Comparison of ENCODE assay signal across 8 cellular contexts in genomic region chr22:29457730-29458129, GRCh38. TPM values are rescaled to one million over a fixed set of nuclear protein-coding genes. Genes with fewer than 3 reads are reported as not detected.
A peak's percentile ranks its signal among the peaks of the same experiment; 100 is the strongest.
DNase-seq lines count a peak whose midpoint lies in the region; ATAC-seq and TF ChIP-seq lines count a peak whose summit lies in the region.

No MANE protein-coding gene starts in this region.

- H3K36me3 ChIP-seq in esophagus squamous epithelium = no peaks in the 10 kb centered on the region

- no peak overlapping the region for H3K4me3 Mint-ChIP-seq in activated CD8-positive, alpha-beta memory T cell treated with anti-CD3 and anti-CD28 coated beads, Interleukin-2, amount 10 ng/mL, durations not matched to agents 7 days and 5 days
- H3K4me3 Mint-ChIP-seq in activated CD8-positive, alpha-beta T cell treated with anti-CD3 and anti-CD28 coated beads for 36 hours = no peak overlapping the region

- H3K9me3 ChIP-seq in esophagus squamous epithelium = no peaks in the 10 kb centered on the region

- ATAC-seq in activated CD8-positive, alpha-beta memory T cell treated with anti-CD3 and anti-CD28 coated beads, Interleukin-2, amount 10 ng/mL, durations not matched to agents 7 days and 5 days = peak; percentile 60
- ATAC-seq in activated CD8-positive, alpha-beta T cell treated with anti-CD3 and anti-CD28 coated beads for 36 hours = peak; percentile 77
- no peak for ATAC-seq in HG03457 (IDR thresholded peaks at IDR 0.05; ENCODE audit: unreplicated experiment)

- no peak for DNase-seq in activated CD8-positive, alpha-beta memory T cell treated with anti-CD3 and anti-CD28 coated beads, Interleukin-2, amount 10 ng/mL, durations not matched to agents 7 days and 5 days
- DNase-seq in activated CD8-positive, alpha-beta memory T cell treated with anti-CD3 and anti-CD28 coated beads, Interleukin-2, amount 50 U/mL, for 4 hours = no peak
- DNase-seq in M059J (ENCODE audit: low read depth) = peak; percentile 58
- peak; percentile 40 for DNase-seq in activated CD8-positive, alpha-beta T cell treated with anti-CD3 and anti-CD28 coated beads for 36 hours
- DNase-seq in left kidney (ENCODE audit: low read depth, low spot score) = peak; percentile 75
- no peak for DNase-seq in esophagus squamous epithelium (lab: John Stamatoyannopoulos, UW)
- no peak for DNase-seq in dedifferentiated amniotic fluid mesenchymal stem cell (ENCODE audit: extremely low spot score)

- CTCF ChIA-PET in activated CD8-positive, alpha-beta memory T cell treated with anti-CD3 and anti-CD28 coated beads, Interleukin-2, amount 10 ng/mL, durations not matched to agents 7 days and 5 days (lab: Charles Lee) = interaction anchor here (1.2 kb wide), 1 partner anchor 13 kb away, joined by 4 read pairs; no protein-coding TSS in a partner anchor
- CTCF ChIA-PET in activated CD8-positive, alpha-beta T cell treated with anti-CD3 and anti-CD28 coated beads for 36 hours (lab: Charles Lee) = no interaction called here

- no peaks in the 10 kb centered on the region for H3K27me3 Mint-ChIP-seq in activated CD8-positive, alpha-beta memory T cell treated with anti-CD3 and anti-CD28 coated beads, Interleukin-2, amount 10 ng/mL, durations not matched to agents 7 days and 5 days
- H3K27me3 Mint-ChIP-seq in activated CD8-positive, alpha-beta T cell treated with anti-CD3 and anti-CD28 coated beads for 36 hours = no peaks in the 10 kb centered on the region

- no peaks in the 10 kb centered on the region for H3K27me3 ChIP-seq in esophagus squamous epithelium

- POLR2A ChIA-PET in activated CD8-positive, alpha-beta T cell treated with anti-CD3 and anti-CD28 coated beads for 36 hours (lab: Charles Lee) = no interaction called here

- 50 to 89% methylated on average over 1 to 2 of the region's 4 CpGs for WGBS in esophagus squamous epithelium, 2 donors

- no peaks in the 10 kb centered on the region for H3K4me1 Mint-ChIP-seq in activated CD8-positive, alpha-beta memory T cell treated with anti-CD3 and anti-CD28 coated beads, Interleukin-2, amount 10 ng/mL, durations not matched to agents 7 days and 5 days
- no peaks in the 10 kb centered on the region for H3K4me1 Mint-ChIP-seq in activated CD8-positive, alpha-beta T cell treated with anti-CD3 and anti-CD28 coated beads for 36 hours (ENCODE audit: low read depth)

- TF ChIP-seq CTCF in activated CD8-positive, alpha-beta T cell treated with anti-CD3 and anti-CD28 coated beads for 36 hours (IDR thresholded peaks at IDR 0.05) = no peak
- no peak for TF ChIP-seq CTCF in esophagus squamous epithelium (IDR thresholded peaks at IDR 0.05)

- no peak overlapping the region for H3K27ac Mint-ChIP-seq in activated CD8-positive, alpha-beta memory T cell treated with anti-CD3 and anti-CD28 coated beads, Interleukin-2, amount 10 ng/mL, durations not matched to agents 7 days and 5 days
- H3K27ac Mint-ChIP-seq in activated CD8-positive, alpha-beta T cell treated with anti-CD3 and anti-CD28 coated beads for 36 hours = no peak overlapping the region

- H3K9me3 Mint-ChIP-seq in activated CD8-positive, alpha-beta memory T cell treated with anti-CD3 and anti-CD28 coated beads, Interleukin-2, amount 10 ng/mL, durations not matched to agents 7 days and 5 days (ENCODE audit: low read depth) = no peaks in the 10 kb centered on the region
- no peaks in the 10 kb centered on the region for H3K9me3 Mint-ChIP-seq in activated CD8-positive, alpha-beta T cell treated with anti-CD3 and anti-CD28 coated beads for 36 hours

- H3K27ac ChIP-seq in esophagus squamous epithelium = no peak overlapping the region

- no peak overlapping the region for H3K4me3 ChIP-seq in esophagus squamous epithelium

- no peaks in the 10 kb centered on the region for H3K4me1 ChIP-seq in esophagus squamous epithelium

- no peak for TF ChIP-seq POLR2A in esophagus squamous epithelium (IDR thresholded peaks at IDR 0.05)

- no peaks in the 10 kb centered on the region for H3K36me3 Mint-ChIP-seq in activated CD8-positive, alpha-beta memory T cell treated with anti-CD3 and anti-CD28 coated beads, Interleukin-2, amount 10 ng/mL, durations not matched to agents 7 days and 5 days
- H3K36me3 Mint-ChIP-seq in activated CD8-positive, alpha-beta T cell treated with anti-CD3 and anti-CD28 coated beads for 36 hours (ENCODE audit: low read depth) = no peaks in the 10 kb centered on the region

- intact Hi-C loops in activated CD8-positive, alpha-beta T cell treated with anti-CD3 and anti-CD28 coated beads for 36 hours (cut with micrococcal nuclease) = no loop called here
- intact Hi-C loops in esophagus squamous epithelium (cut with DNase I) = no loop called here

RNA-seq across cellular contexts. Expression of gene RFPL1, which starts 19.3 kb away (rescaled TPM):
- not detected for total RNA-seq in activated CD8-positive, alpha-beta memory T cell treated with anti-CD3 and anti-CD28 coated beads, Interleukin-2, amount 10 ng/mL, durations not matched to agents 7 days and 5 days
- total RNA-seq in M059J (2014; rRNA removed; shearing (Covaris generic)) = not detected in 2 replicates
- total RNA-seq in activated CD8-positive, alpha-beta T cell treated with anti-CD3 and anti-CD28 coated beads for 36 hours = not detected
- not detected for total RNA-seq in esophagus squamous epithelium

RNA-seq across cellular contexts. Expression of gene NEFH, which starts 22.3 kb away (rescaled TPM):
- 1 to 10 TPM; 6.0 to 9.0 TPM for total RNA-seq in activated CD8-positive, alpha-beta memory T cell treated with anti-CD3 and anti-CD28 coated beads, Interleukin-2, amount 10 ng/mL, durations not matched to agents 7 days and 5 days
- not detected in 2 replicates for total RNA-seq in M059J (2014; rRNA removed; shearing (Covaris generic))
- 1 to 10 TPM; 7.5 to 8.6 TPM for total RNA-seq in activated CD8-positive, alpha-beta T cell treated with anti-CD3 and anti-CD28 coated beads for 36 hours
- under 1 TPM in 2 of 4 donors, not detected in 2; 0.44 to 0.95 TPM for total RNA-seq in esophagus squamous epithelium

Comparison
In these comparisons a context has a peak if more than half of its experiments do, and no peak if none do; other contexts are left out.
1. DNase-seq: peak in M059J (single experiment), activated CD8-positive, alpha-beta T cell treated with anti-CD3 and anti-CD28 coated beads for 36 hours (single experiment) and left kidney (single experiment); none in activated CD8-positive, alpha-beta memory T cell treated with anti-CD3 and anti-CD28 coated beads, Interleukin-2, amount 10 ng/mL, durations not matched to agents 7 days and 5 days (single experiment), activated CD8-positive, alpha-beta memory T cell treated with anti-CD3 and anti-CD28 coated beads, Interleukin-2, amount 50 U/mL, for 4 hours (single experiment), esophagus squamous epithelium (single experiment) and dedifferentiated amniotic fluid mesenchymal stem cell (single experiment).